ENCODE assay signal across 8 cellular contexts in genomic region chr2:127674241-127675209, GRCh38. TPM values are rescaled to one million over a fixed set of nuclear protein-coding genes. Genes with fewer than 3 reads are reported as not detected.
DNase-seq lines count a peak whose midpoint lies in the region; ATAC-seq, FAIRE-seq and TF ChIP-seq lines count a peak whose summit lies in the region.

No MANE protein-coding gene starts in this region.

- CTCF ChIA-PET in CD4-positive, alpha-beta memory T cell (lab: Charles Lee; ENCODE audit: partially characterized antibody): no interaction called here

- no peaks in the 10 kb centered on the region for H3K9me3 ChIP-seq in CD4-positive, alpha-beta memory T cell (ENCODE audit: control insufficient read depth in 1 of 2, low read length in 2 of 2)
- peaks cover 0 to 5% of the 10 kb centered on the region in 2 donors for H3K9me3 ChIP-seq in breast epithelium

- H3K4me3 Mint-ChIP-seq in CD4-positive, alpha-beta memory T cell: peak overlapping the region; percentile 52 to 83 (median 79)
- peak overlapping the region; percentile 77 for H3K4me3 Mint-ChIP-seq in stimulated activated naive CD8-positive, alpha-beta T cell treated with anti-CD3 and anti-CD28 coated beads, Interleukin-15, Interleukin-2, amounts not matched to agents 100 ng/mL and 50 ng/mL, for 24 hours

- H3K27ac Mint-ChIP-seq in CD4-positive, alpha-beta memory T cell: peak overlapping the region in 1 of 7 donors; percentile 72
- H3K27ac Mint-ChIP-seq in stimulated activated naive CD8-positive, alpha-beta T cell treated with anti-CD3 and anti-CD28 coated beads, Interleukin-15, Interleukin-2, amounts not matched to agents 100 ng/mL and 50 ng/mL, for 24 hours: no peak overlapping the region

- peak; percentile 59 for ATAC-seq in left colon

- H3K36me3 Mint-ChIP-seq in CD4-positive, alpha-beta memory T cell: no peaks in the 10 kb centered on the region
- H3K36me3 Mint-ChIP-seq in stimulated activated naive CD8-positive, alpha-beta T cell treated with anti-CD3 and anti-CD28 coated beads, Interleukin-15, Interleukin-2, amounts not matched to agents 100 ng/mL and 50 ng/mL, for 24 hours (ENCODE audit: low read depth): no peaks in the 10 kb centered on the region

- H3K27me3 Mint-ChIP-seq in CD4-positive, alpha-beta memory T cell: peaks cover 38 to 44% of the 10 kb centered on the region in 2 donors
- H3K27me3 Mint-ChIP-seq in stimulated activated naive CD8-positive, alpha-beta T cell treated with anti-CD3 and anti-CD28 coated beads, Interleukin-15, Interleukin-2, amounts not matched to agents 100 ng/mL and 50 ng/mL, for 24 hours: peaks cover 61% of the 10 kb centered on the region

- peak in 3 of 5 donors; percentile 11 to 15 (median 14) for DNase-seq in CD4-positive, alpha-beta memory T cell
- DNase-seq in NCI-H2171 (lab: John Stamatoyannopoulos, UW): peak; percentile 37
- peak in 1 of 2 donors; percentile 54 for DNase-seq in breast epithelium (ENCODE audit: low spot score in 2 of 2)
- DNase-seq in left colon: peak in 1 of 2 donors; percentile 34
- DNase-seq in NCI-H446 (lab: John Stamatoyannopoulos, UW): no peak
- DNase-seq in H54 (ENCODE audit: insufficient read length, low spot score): no peak
- no peak for DNase-seq in occipital lobe (lab: John Stamatoyannopoulos, UW)

- H3K36me3 ChIP-seq in CD4-positive, alpha-beta memory T cell (ENCODE audit: insufficient read depth, low read length): no peaks in the 10 kb centered on the region
- H3K36me3 ChIP-seq in breast epithelium: no peaks in the 10 kb centered on the region

- intact Hi-C loops in CD4-positive, alpha-beta memory T cell (cut with micrococcal nuclease): no loop called here
- intact Hi-C loops in breast epithelium (cut with DNase I; ENCODE audit: low total_unique reads) (no loop called here), left colon (cut with DNase I, micrococcal nuclease) (no loop called here)

- POLR2A ChIA-PET in CD4-positive, alpha-beta memory T cell (lab: Charles Lee; ENCODE audit: partially characterized antibody): interaction anchor here (0.7 kb wide), 1 partner anchor 28 kb away, joined by 3 read pairs; no protein-coding TSS in a partner anchor

- peaks cover 2 to 13% (median 6%) of the 10 kb centered on the region in 4 donors for H3K4me1 Mint-ChIP-seq in CD4-positive, alpha-beta memory T cell
- H3K4me1 Mint-ChIP-seq in stimulated activated naive CD8-positive, alpha-beta T cell treated with anti-CD3 and anti-CD28 coated beads, Interleukin-15, Interleukin-2, amounts not matched to agents 100 ng/mL and 50 ng/mL, for 24 hours (ENCODE audit: low read depth): peaks cover 6% of the 10 kb centered on the region

- H3K27me3 ChIP-seq in CD4-positive, alpha-beta memory T cell (ENCODE audit: insufficient read depth, low read length): peaks cover 10% of the 10 kb centered on the region
- peaks cover 0 to 10% of the 10 kb centered on the region in 2 donors for H3K27me3 ChIP-seq in breast epithelium

- H3K4me3 ChIP-seq in CD4-positive, alpha-beta memory T cell (ENCODE audit: low read length in 2 of 2): peak overlapping the region in 1 of 2 donors; percentile 19
- peak overlapping the region; percentile 61 to 82 (median 69) for H3K4me3 ChIP-seq in breast epithelium

- FAIRE-seq in H54 (lab: Jason Lieb, UNC): no peak

- H3K9me3 Mint-ChIP-seq in CD4-positive, alpha-beta memory T cell: peaks cover 0 to 6% (median 0%) of the 10 kb centered on the region in 8 donors
- no peaks in the 10 kb centered on the region for H3K9me3 Mint-ChIP-seq in stimulated activated naive CD8-positive, alpha-beta T cell treated with anti-CD3 and anti-CD28 coated beads, Interleukin-15, Interleukin-2, amounts not matched to agents 100 ng/mL and 50 ng/mL, for 24 hours

- TF ChIP-seq CTCF in breast epithelium (IDR thresholded peaks at IDR 0.05): no peak

- H3K27ac ChIP-seq in CD4-positive, alpha-beta memory T cell (ENCODE audit: low read depth, low read length): no peak overlapping the region
- peak overlapping the region; percentile 74 to 89 for H3K27ac ChIP-seq in breast epithelium

- TF ChIP-seq POLR2A in breast epithelium (IDR thresholded peaks at IDR 0.05) (no peak), H54 (IDR thresholded peaks at IDR 0.05; ENCODE audit: low read depth, low read length) (no peak)

- H3K4me1 ChIP-seq in CD4-positive, alpha-beta memory T cell (ENCODE audit: insufficient read depth, low read length): peaks cover 4% of the 10 kb centered on the region
- H3K4me1 ChIP-seq in breast epithelium: no peaks in the 10 kb centered on the region

RNA-seq across cellular contexts. Expression of gene LIMS2, which starts 0.8 kb away (rescaled TPM):
- 1 to 10 TPM; 8.9 to 9.0 TPM for total RNA-seq in CD4-positive, alpha-beta memory T cell
- polyA plus RNA-seq in CD4-positive, alpha-beta memory T cell: 10 to 100 TPM in 1 of 2 donors, 1 to 10 TPM in 1; 6.0 to 15.9 TPM
- total RNA-seq in breast epithelium: 10 to 100 TPM in 2 of 3 donors, 1 to 10 TPM in 1; 9.5 to 27.9 (median 19.4) TPM
- total RNA-seq in left colon: 10 to 100 TPM in 1 of 2 donors, 1 to 10 TPM in 1; 9.2 to 50.2 TPM
- 1.2 TPM for total RNA-seq in occipital lobe

RNA-seq across cellular contexts. Expression of gene SFT2D3, which starts 26.8 kb away (rescaled TPM):
- total RNA-seq in CD4-positive, alpha-beta memory T cell: 10 to 100 TPM; 14.4 to 15.4 TPM
- 1 to 10 TPM; 1.5 TPM for polyA plus RNA-seq in CD4-positive, alpha-beta memory T cell
- total RNA-seq in breast epithelium: 10 to 100 TPM in 2 of 3 donors, 1 to 10 TPM in 1; 9.8 to 12.3 (median 10.9) TPM
- 1 to 10 TPM; 8.5 to 9.0 TPM for total RNA-seq in left colon
- 11.7 TPM for total RNA-seq in occipital lobe

RNA-seq across cellular contexts. Expression of gene GPR17, which starts 28.6 kb away (rescaled TPM):
- not detected for total RNA-seq in CD4-positive, alpha-beta memory T cell
- polyA plus RNA-seq in CD4-positive, alpha-beta memory T cell: not detected
- not detected for total RNA-seq in breast epithelium
- total RNA-seq in left colon: under 1 TPM in 1 of 2 donors, not detected in 1; 0.31 TPM
- 6.1 TPM for total RNA-seq in occipital lobe

Comparison
In these comparisons a context has a peak if more than half of its experiments do, and no peak if none do; other contexts are left out.
1. DNase-seq: peak in CD4-positive, alpha-beta memory T cell (3 of 5) and NCI-H2171 (single experiment); none in NCI-H446 (0 of 2), H54 (single experiment) and occipital lobe (single experiment).